In the genomic region with DNA sequence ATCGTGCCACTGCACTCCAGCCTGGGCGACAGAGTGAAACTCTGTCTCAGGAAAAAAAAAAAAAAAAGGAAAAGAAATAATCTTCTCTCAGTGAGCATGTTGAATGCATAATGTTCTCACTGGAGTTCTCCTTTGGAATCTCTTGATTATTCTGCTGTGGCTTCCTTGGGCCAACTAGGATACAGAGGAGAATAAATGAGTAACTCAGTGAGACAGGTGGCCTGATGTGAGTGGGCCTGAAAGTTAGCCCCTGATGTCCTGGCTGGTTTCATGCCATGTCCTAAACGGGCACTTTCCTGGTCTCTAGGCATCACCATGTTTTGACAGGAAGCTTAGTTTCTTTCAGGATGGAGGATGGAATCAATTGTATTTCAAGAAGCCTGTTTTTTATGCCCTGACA, we compare ENCODE assay signal across 16 cellular contexts.
DNase-seq lines count a peak whose midpoint lies in the region; ATAC-seq and TF ChIP-seq lines count a peak whose summit lies in the region.
"Had no signal": no experiment of that assay in that cellular context is flagged by ENCODE, and none has a peak within 500 bp of the region (broad histone marks: within the 10 kb centered on the region; RNA-seq: fewer than 3 reads in every experiment).

No MANE protein-coding gene starts in this region.

- H2AK5ac ChIP-seq in neuronal stem cell (ENCODE audit: low read depth, low read length): no peak overlapping the region

- ATAC-seq in heart right ventricle: peak in 3 of 8 donors; percentile 4 to 49 (median 28)
- ATAC-seq in activated CD4-positive, CD25-positive, alpha-beta regulatory T cell treated with anti-CD3 and anti-CD28 coated beads, Interleukin-2, amount 50 U/mL, for 24 hours: no peak
- ATAC-seq: naive thymus-derived CD8-positive, alpha-beta T cell had no signal

- H3K36me3 ChIP-seq in heart right ventricle: no peaks in the 10 kb centered on the region
- H3K36me3 ChIP-seq in esophagus squamous epithelium: no peaks in the 10 kb centered on the region
- H3K36me3 ChIP-seq in neuronal stem cell (replicated peaks in 1 of 2; ENCODE audit: control insufficient read depth in 2 of 2, insufficient read depth in 2 of 2, low read length in 2 of 2): no peaks in the 10 kb centered on the region
- H3K36me3 ChIP-seq: cardiac muscle cell, HAP-1, suprapubic skin had no signal

- intact Hi-C loops in heart right ventricle (cut with DNase I) (loop anchor here in 1 of 10 donors (5.0 kb wide), 1 partner anchor 50 kb away; no protein-coding TSS in a partner anchor), cardiac septum (cut with DNase I) (no loop called here), esophagus squamous epithelium (cut with DNase I) (no loop called here)

- H3K79me1 ChIP-seq in neuronal stem cell (ENCODE audit: low read depth, low read length): no peaks in the 10 kb centered on the region

- no peak overlapping the region for H2BK120ac ChIP-seq in neuronal stem cell (ENCODE audit: low read depth, low read length)

- no peak overlapping the region for H4K8ac ChIP-seq in neuronal stem cell (ENCODE audit: low read depth, low read length)

- H2BK12ac ChIP-seq in neuronal stem cell (ENCODE audit: low read length): no peak overlapping the region

- no peak for TF ChIP-seq POLR2A in esophagus squamous epithelium (IDR thresholded peaks at IDR 0.05)

- no peak overlapping the region for H2BK5ac ChIP-seq in neuronal stem cell (ENCODE audit: low read length)

- no peak overlapping the region for H3K23ac ChIP-seq in neuronal stem cell (ENCODE audit: low read depth, low read length, poor library complexity)

- H3K9me3 ChIP-seq in heart right ventricle: peaks cover 0 to 7% (median 0%) of the 10 kb centered on the region in 11 donors
- no peaks in the 10 kb centered on the region for H3K9me3 ChIP-seq in esophagus squamous epithelium
- H3K9me3 ChIP-seq in neuronal stem cell (replicated peaks in 1 of 2; ENCODE audit: control insufficient read depth in 2 of 2, insufficient read depth in 1 of 2, low read depth in 1 of 2, low read length in 2 of 2): peaks cover 0 to 11% of the 10 kb centered on the region in 2 donors
- H3K9me3 ChIP-seq: HAP-1, suprapubic skin had no signal

- no peak overlapping the region for H3K9ac ChIP-seq in neuronal stem cell (ENCODE audit: low read depth, low read length, poor library complexity)

- WGBS in heart right ventricle, 2 donors: 57 to 60% methylated on average over 3 of the region's 3 CpGs
- 43 to 62% methylated on average over 1 to 3 of the region's 3 CpGs for WGBS in esophagus squamous epithelium, 2 donors
- WGBS in neuronal stem cell (ENCODE audit: extremely low coverage in 2 of 2, insufficient read length in 2 of 2, insufficient replicate concordance in 1 of 2), 2 donors: no CpG with 5 or more reads among the region's 3 CpGs

- no peak overlapping the region for H3K4me3 ChIP-seq in heart right ventricle
- H3K4me3 ChIP-seq in esophagus squamous epithelium: peak overlapping the region in 1 of 4 donors; percentile 24
- no peak overlapping the region for H3K4me3 ChIP-seq in neuronal stem cell (ENCODE audit: low read length in 2 of 2)
- no peak overlapping the region for H3K4me3 ChIP-seq in coronary artery
- H3K4me3 ChIP-seq: cardiac muscle cell, HAP-1, suprapubic skin had no signal

- H2AFZ ChIP-seq in neuronal stem cell (ENCODE audit: low read length): no peak overlapping the region

- TF ChIP-seq CTCF in heart right ventricle (IDR thresholded peaks at IDR 0.05) (no peak), esophagus squamous epithelium (IDR thresholded peaks at IDR 0.05) (no peak), coronary artery (IDR thresholded peaks at IDR 0.05) (no peak)

- H3K27me3 ChIP-seq in heart right ventricle (no peaks in the 10 kb centered on the region), esophagus squamous epithelium (no peaks in the 10 kb centered on the region), neuronal stem cell (ENCODE audit: control insufficient read depth in 3 of 3, insufficient read depth in 3 of 3, low read depth in 1 of 3, low read length in 3 of 3) (no peaks in the 10 kb centered on the region)
- H3K27me3 ChIP-seq: cardiac muscle cell, suprapubic skin had no signal

- H4K91ac ChIP-seq in neuronal stem cell (ENCODE audit: low read depth, low read length, poor library complexity): no peak overlapping the region

- H3K18ac ChIP-seq in neuronal stem cell (ENCODE audit: low read length): peak overlapping the region; percentile 60

- H3K4me2 ChIP-seq in neuronal stem cell (ENCODE audit: insufficient read depth, low read length, poor library complexity, severe bottlenecking): no peak overlapping the region

- H3K27ac ChIP-seq in heart right ventricle (peak overlapping the region; percentile 32 to 72 (median 64)), esophagus squamous epithelium (peak overlapping the region; percentile 41 to 80 (median 69)), neuronal stem cell (replicated peaks; ENCODE audit: low read length) (no peak overlapping the region), coronary artery (no peak overlapping the region)
- H3K27ac ChIP-seq: cardiac muscle cell, suprapubic skin had no signal

- DNase-seq in heart right ventricle (no peak), cardiac septum (ENCODE audit: low spot score) (no peak), esophagus squamous epithelium (lab: John Stamatoyannopoulos, UW) (no peak), neuronal stem cell (ENCODE audit: low spot score) (no peak), SW480 (ENCODE audit: low spot score) (no peak), coronary artery (ENCODE audit: low spot score) (no peak), NCI-H1048 (lab: John Stamatoyannopoulos, UW) (no peak)
- DNase-seq: activated naive CD4-positive, alpha-beta T cell treated with anti-CD3 and anti-CD28 coated beads for 36 hours; COR-L47; MV-4-11; naive thymus-derived CD8-positive, alpha-beta T cell; small intestine had no signal

- H2BK15ac ChIP-seq in neuronal stem cell (ENCODE audit: low read length): no peak overlapping the region

- H3K4ac ChIP-seq in neuronal stem cell (ENCODE audit: low read length): no peak overlapping the region

- H3K4me1 ChIP-seq in heart right ventricle (peaks cover 0 to 53% (median 0%) of the 10 kb centered on the region in 9 donors), esophagus squamous epithelium (peaks cover 0 to 36% (median 0%) of the 10 kb centered on the region in 3 donors), neuronal stem cell (ENCODE audit: control insufficient read depth in 2 of 2, insufficient read depth in 1 of 2, low read depth in 1 of 2, low read length in 2 of 2) (no peaks in the 10 kb centered on the region)
- H3K4me1 ChIP-seq: suprapubic skin had no signal

- no peak overlapping the region for H3K14ac ChIP-seq in neuronal stem cell (ENCODE audit: low read length)

Comparison
In these comparisons a context has a peak if more than half of its experiments do, and no peak if none do; other contexts are left out.
1. H3K27ac ChIP-seq: peak in heart right ventricle (10 of 10) and esophagus squamous epithelium (4 of 4); none in neuronal stem cell (single experiment) and coronary artery (0 of 2).